Comparison of ENCODE assay signal across 31 cellular contexts in genomic region chr11:106386519-106386918, GRCh38.
"Had no signal": no experiment of that assay in that cellular context is flagged by ENCODE, and none has a peak within 500 bp of the region (broad histone marks: within the 10 kb centered on the region; RNA-seq: fewer than 3 reads in every experiment).

No MANE protein-coding gene starts in this region.

- H3K9me3 ChIP-seq: esophagus muscularis mucosa, gastroesophageal sphincter had no signal

- H3K36me3 Mint-ChIP-seq: activated naive CD8-positive, alpha-beta T cell had no signal

- H3K4me1 Mint-ChIP-seq: activated B cell treated with CpG ODN at 0.5 μM for 24 hours; activated T-helper 17 cell treated with anti-CD3 and anti-CD28 coated beads, Interleukin-2, amount 50 U/mL, for 72 hours; central memory CD8-positive, alpha-beta T cell; T-helper 17 cell had no signal

- H3K4me1 ChIP-seq: esophagus muscularis mucosa, gastroesophageal sphincter had no signal

- H3K4me3 Mint-ChIP-seq: activated B cell treated with CpG ODN at 0.5 μM for 24 hours; activated CD8-positive, alpha-beta T cell treated with anti-CD3 and anti-CD28 coated beads for 36 hours; activated naive CD8-positive, alpha-beta T cell; activated T-cell treated with anti-CD3 and anti-CD28 coated beads, Interleukin-2, amount 50 U/mL, for 4 hours; activated T-helper 17 cell treated with anti-CD3 and anti-CD28 coated beads, Interleukin-2, amount 50 U/mL, for 72 hours; central memory CD8-positive, alpha-beta T cell; dendritic cell treated with granulocyte-macrophage colony-stimulating factor and Interleukin-4, amounts not matched to agents 40 ng/mL and 50 ng/mL, for 4 days; effector memory CD8-positive, alpha-beta T cell; T-helper 17 cell; T-helper 2 cell treated with Interferon-gamma antibody and Interleukin-4, amounts not matched to agents 5 μg/mL and 100 μg/mL, for 36 hours had no signal

- H3K27me3 ChIP-seq: brain microvascular endothelial cell, dorsolateral prefrontal cortex, esophagus muscularis mucosa, gastroesophageal sphincter had no signal

- DNase-seq: activated B cell treated with CpG ODN at 0.5 μM for 24 hours; activated CD4-positive, alpha-beta T cell treated with anti-CD3 and anti-CD28 coated beads for 48 hours; activated CD4-positive, alpha-beta T cell treated with anti-CD3 and anti-CD28 coated beads, Interleukin-2, amount 50 U/mL, for 1 hour; activated CD4-positive, alpha-beta T cell treated with anti-CD3 and anti-CD28 coated beads, Interleukin-2, amount 50 U/mL, for 48 hours; activated CD8-positive, alpha-beta memory T cell treated with anti-CD3 and anti-CD28 coated beads for 24 hours; activated CD8-positive, alpha-beta T cell treated with anti-CD3 and anti-CD28 coated beads for 36 hours; activated effector memory CD4-positive, alpha-beta T cell treated with Interleukin-2 at 50 U/mL for 16 hours; activated gamma-delta T cell treated with Interleukin-2 at 50 U/mL for 16 hours; activated naive CD4-positive, alpha-beta T cell treated with anti-CD3 and anti-CD28 coated beads, Interleukin-2, amount 50 U/mL, for 16 hours; activated naive CD4-positive, alpha-beta T cell treated with Interleukin-2 at 50 U/mL for 16 hours; activated T-cell treated with anti-CD3 and anti-CD28 coated beads, Interleukin-2, amount 50 U/mL, for 4 hours; amniotic stem cell; anterior cingulate cortex; brain microvascular endothelial cell; dorsolateral prefrontal cortex; effector memory CD8-positive, alpha-beta T cell; erythroblast; foreskin melanocyte; T-helper 1 cell; T-helper 17 cell; T1000; WERI-Rb-1 had no signal

- H3K27me3 Mint-ChIP-seq: activated B cell treated with CpG ODN at 0.5 μM for 24 hours; activated CD8-positive, alpha-beta T cell treated with anti-CD3 and anti-CD28 coated beads for 36 hours; activated naive CD8-positive, alpha-beta T cell; central memory CD8-positive, alpha-beta T cell; dendritic cell treated with granulocyte-macrophage colony-stimulating factor and Interleukin-4, amounts not matched to agents 40 ng/mL and 50 ng/mL, for 4 days; effector memory CD8-positive, alpha-beta T cell; T-helper 17 cell had no signal

- H3K27ac ChIP-seq: brain microvascular endothelial cell, coronary artery, dorsolateral prefrontal cortex, esophagus muscularis mucosa, gastroesophageal sphincter, WERI-Rb-1 had no signal

- H3K27ac Mint-ChIP-seq: activated B cell treated with CpG ODN at 0.5 μM for 24 hours; activated CD8-positive, alpha-beta T cell treated with anti-CD3 and anti-CD28 coated beads for 36 hours; activated naive CD8-positive, alpha-beta T cell; activated T-helper 17 cell treated with anti-CD3 and anti-CD28 coated beads, Interleukin-2, amount 50 U/mL, for 72 hours; dendritic cell treated with granulocyte-macrophage colony-stimulating factor and Interleukin-4, amounts not matched to agents 40 ng/mL and 50 ng/mL, for 4 days; effector memory CD8-positive, alpha-beta T cell; T-helper 17 cell; T-helper 2 cell treated with Interferon-gamma antibody and Interleukin-4, amounts not matched to agents 5 μg/mL and 100 μg/mL, for 36 hours had no signal

- ATAC-seq: activated CD4-positive, CD25-positive, alpha-beta regulatory T cell treated with anti-CD3 and anti-CD28 coated beads, Interleukin-2, amount 50 U/mL, for 24 hours; activated CD8-positive, alpha-beta T cell treated with anti-CD3 and anti-CD28 coated beads for 36 hours; activated T-cell treated with anti-CD3 and anti-CD28 coated beads, Interleukin-2, amount 50 U/mL, for 4 hours; activated T-helper 17 cell treated with anti-CD3 and anti-CD28 coated beads, Interleukin-2, amount 50 U/mL, for 72 hours; effector memory CD8-positive, alpha-beta T cell; gastroesophageal sphincter; T-helper 17 cell had no signal

- H3K4me3 ChIP-seq: coronary artery, dorsolateral prefrontal cortex, esophagus muscularis mucosa, gastroesophageal sphincter had no signal

- H3K36me3 ChIP-seq: brain microvascular endothelial cell, esophagus muscularis mucosa, gastroesophageal sphincter, WERI-Rb-1 had no signal

- H3K9me3 Mint-ChIP-seq: activated B cell treated with CpG ODN at 0.5 μM for 24 hours; activated T-helper 17 cell treated with anti-CD3 and anti-CD28 coated beads, Interleukin-2, amount 50 U/mL, for 72 hours had no signal
